Comparison of ENCODE assay signal across 9 cellular contexts in genomic region chr17:9987779-9988585, GRCh38.
DNase-seq lines count a peak whose midpoint lies in the region; ATAC-seq, FAIRE-seq and TF ChIP-seq lines count a peak whose summit lies in the region.
"Had no signal": no experiment of that assay in that cellular context is flagged by ENCODE, and none has a peak within 500 bp of the region (broad histone marks: within the 10 kb centered on the region; RNA-seq: fewer than 3 reads in every experiment).

No MANE protein-coding gene starts in this region.

- no peak for FAIRE-seq in small intestine (lab: Jason Lieb, UNC)
- FAIRE-seq: TTC549 had no signal

- no peaks in the 10 kb centered on the region for H3K27me3 ChIP-seq in heart left ventricle
- no peaks in the 10 kb centered on the region for H3K27me3 ChIP-seq in small intestine (ENCODE audit: control insufficient read depth in 2 of 2, insufficient read depth in 2 of 2, low read length in 2 of 2)

- TF ChIP-seq POLR2A in heart left ventricle (IDR thresholded peaks at IDR 0.05) = no peak

- no peaks in the 10 kb centered on the region for H3K9me3 Mint-ChIP-seq in activated T-helper 17 cell treated with anti-CD3 and anti-CD28 coated beads, Interleukin-2, amount 50 U/mL, for 72 hours

- intact Hi-C loops in heart left ventricle (cut with DNase I) = no loop called here

- no peak overlapping the region for H3K4me3 ChIP-seq in heart left ventricle
- H3K4me3 ChIP-seq in small intestine (ENCODE audit: low read depth in 1 of 2, low read length in 2 of 2) = no peak overlapping the region

- H3K36me3 ChIP-seq in heart left ventricle = no peaks in the 10 kb centered on the region
- H3K36me3 ChIP-seq in small intestine (ENCODE audit: control insufficient read depth in 2 of 2, insufficient read depth in 2 of 2, low read length in 2 of 2) = no peaks in the 10 kb centered on the region

- TF ChIP-seq CTCF in GM10266 (IDR thresholded peaks at IDR 0.05; ENCODE audit: control insufficient read depth, insufficient read depth, low read depth, missing control alignments) (peak; percentile 77), heart left ventricle (IDR thresholded peaks at IDR 0.05) (peak; percentile 57 to 77 (median 70))

- 52 to 60% (median 55%) methylated on average over 7 of the region's 7 CpGs for WGBS in heart left ventricle, 4 donors
- WGBS in small intestine, 3 donors = 55 to 59% (median 55%) methylated on average over 7 of the region's 7 CpGs

- H3K27me3 Mint-ChIP-seq in activated T-helper 17 cell treated with anti-CD3 and anti-CD28 coated beads, Interleukin-2, amount 50 U/mL, for 72 hours = peaks cover 8% of the 10 kb centered on the region

- no peak overlapping the region for H3K4me3 Mint-ChIP-seq in activated T-helper 17 cell treated with anti-CD3 and anti-CD28 coated beads, Interleukin-2, amount 50 U/mL, for 72 hours

- H3K27ac ChIP-seq in heart left ventricle (peak overlapping the region in 2 of 12 donors; percentile 34 to 36), small intestine (ENCODE audit: low read depth in 1 of 2, low read length in 1 of 2) (no peak overlapping the region)

- in situ Hi-C loops in KBM-7 (cut with MboI; ENCODE audit: low pct_unique_long_range_greater_than_20kb, low sequenced_read_pairs) = no loop called here

- peaks cover 0 to 5% (median 0%) of the 10 kb centered on the region in 12 donors for H3K9me3 ChIP-seq in heart left ventricle
- H3K9me3 ChIP-seq in small intestine (ENCODE audit: control insufficient read depth, low read depth) = no peaks in the 10 kb centered on the region

- ATAC-seq in heart left ventricle (peak in 2 of 4 donors; percentile 32 to 47), HG03469 (IDR thresholded peaks at IDR 0.05; ENCODE audit: unreplicated experiment) (no peak)
- no peak for ATAC-seq in activated T-helper 17 cell treated with anti-CD3 and anti-CD28 coated beads, Interleukin-2, amount 50 U/mL, for 72 hours (replicated peaks)

- no peaks in the 10 kb centered on the region for H3K36me3 Mint-ChIP-seq in activated T-helper 17 cell treated with anti-CD3 and anti-CD28 coated beads, Interleukin-2, amount 50 U/mL, for 72 hours (ENCODE audit: low read depth)

- H3K27ac Mint-ChIP-seq in activated T-helper 17 cell treated with anti-CD3 and anti-CD28 coated beads, Interleukin-2, amount 50 U/mL, for 72 hours = no peak overlapping the region

- peaks cover 0 to 29% (median 11%) of the 10 kb centered on the region in 12 donors for H3K4me1 ChIP-seq in heart left ventricle
- no peaks in the 10 kb centered on the region for H3K4me1 ChIP-seq in small intestine (ENCODE audit: control insufficient read depth in 2 of 2, insufficient read depth in 1 of 2, low read depth in 1 of 2, low read length in 1 of 2)

- DNase-seq in GM10266 (ENCODE audit: extremely low spot score) = peak; percentile 59
- DNase-seq in KBM-7 = peak; percentile 32
- peak; percentile 60 for DNase-seq in activated CD8-positive, alpha-beta memory T cell treated with anti-CD3 and anti-CD28 coated beads, Interleukin-2, amount 50 U/mL, for 48 hours
- peak in 2 of 5 donors; percentile 24 to 58 for DNase-seq in heart left ventricle
- DNase-seq in small intestine = peak; percentile 19
- DNase-seq in GF-D8 (lab: John Stamatoyannopoulos, UW) = no peak

- no peaks in the 10 kb centered on the region for H3K4me1 Mint-ChIP-seq in activated T-helper 17 cell treated with anti-CD3 and anti-CD28 coated beads, Interleukin-2, amount 50 U/mL, for 72 hours
